ENCODE assay signal across 1 cellular context in the genomic region with DNA sequence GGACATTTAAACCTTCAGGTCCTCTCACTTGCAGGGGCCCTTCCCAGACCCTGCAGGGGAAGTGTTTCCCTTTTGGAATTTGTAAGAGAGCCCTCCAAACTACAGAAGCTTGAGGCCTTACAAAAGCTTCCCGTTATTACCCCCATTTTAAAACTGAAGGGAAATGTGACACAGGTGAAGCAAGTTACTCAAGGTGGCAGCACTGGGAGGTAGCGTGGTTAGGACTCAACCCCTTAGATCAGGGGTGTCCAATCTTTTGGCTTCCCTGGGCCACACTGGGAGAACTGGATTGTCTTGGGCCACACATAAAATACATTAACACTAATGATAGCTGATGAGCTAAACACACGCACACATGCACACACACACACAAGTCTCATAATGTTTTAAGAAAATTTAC.
TF ChIP-seq lines count a peak whose summit lies in the region.

No MANE protein-coding gene starts in this region.

TF ChIP-seq in H1, 55 proteins besides CTCF, POLR2A, EP300 and RAD21 (continued from another document):
- TF ChIP-seq HDAC2 (IDR thresholded peaks at IDR 0.05; ENCODE audit: borderline replicate concordance in 1 of 2, low read depth in 2 of 2, low read length in 2 of 2) (no peak), SIRT6 (IDR thresholded peaks at IDR 0.05; ENCODE audit: low read length) (no peak), SUZ12 (IDR thresholded peaks at IDR 0.05; ENCODE audit: low read length) (no peak), TBP (IDR thresholded peaks at IDR 0.05; ENCODE audit: low read depth, low read length) (no peak), FOSL1 (IDR thresholded peaks at IDR 0.05; ENCODE audit: insufficient read depth, low read depth, low read length) (no peak), NRF1 (IDR thresholded peaks at IDR 0.05; ENCODE audit: low read depth, low read length) (no peak), KDM4A (IDR thresholded peaks at IDR 0.05; ENCODE audit: low read depth, low read length, severe bottlenecking) (no peak), GTF2F1 (IDR thresholded peaks at IDR 0.05; ENCODE audit: borderline replicate concordance, low read depth, low read length) (no peak), PHF8 (conservative IDR thresholded peaks at IDR 0.05; ENCODE audit: low read depth, low read length) (no peak), RFX5 (IDR thresholded peaks at IDR 0.05; ENCODE audit: borderline replicate concordance, low read depth, low read length) (no peak)
- TF ChIP-seq, protein P1, sequence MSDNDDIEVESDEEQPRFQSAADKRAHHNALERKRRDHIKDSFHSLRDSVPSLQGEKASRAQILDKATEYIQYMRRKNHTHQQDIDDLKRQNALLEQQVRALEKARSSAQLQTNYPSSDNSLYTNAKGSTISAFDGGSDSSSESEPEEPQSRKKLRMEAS (IDR thresholded peaks at IDR 0.05), result no peak
- TF ChIP-seq, protein P2, sequence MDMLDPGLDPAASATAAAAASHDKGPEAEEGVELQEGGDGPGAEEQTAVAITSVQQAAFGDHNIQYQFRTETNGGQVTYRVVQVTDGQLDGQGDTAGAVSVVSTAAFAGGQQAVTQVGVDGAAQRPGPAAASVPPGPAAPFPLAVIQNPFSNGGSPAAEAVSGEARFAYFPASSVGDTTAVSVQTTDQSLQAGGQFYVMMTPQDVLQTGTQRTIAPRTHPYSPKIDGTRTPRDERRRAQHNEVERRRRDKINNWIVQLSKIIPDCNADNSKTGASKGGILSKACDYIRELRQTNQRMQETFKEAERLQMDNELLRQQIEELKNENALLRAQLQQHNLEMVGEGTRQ (IDR thresholded peaks at IDR 0.05; ENCODE audit: low read length), result no peak
